Comparison of ENCODE assay signal across 22 cellular contexts in the genomic region with DNA sequence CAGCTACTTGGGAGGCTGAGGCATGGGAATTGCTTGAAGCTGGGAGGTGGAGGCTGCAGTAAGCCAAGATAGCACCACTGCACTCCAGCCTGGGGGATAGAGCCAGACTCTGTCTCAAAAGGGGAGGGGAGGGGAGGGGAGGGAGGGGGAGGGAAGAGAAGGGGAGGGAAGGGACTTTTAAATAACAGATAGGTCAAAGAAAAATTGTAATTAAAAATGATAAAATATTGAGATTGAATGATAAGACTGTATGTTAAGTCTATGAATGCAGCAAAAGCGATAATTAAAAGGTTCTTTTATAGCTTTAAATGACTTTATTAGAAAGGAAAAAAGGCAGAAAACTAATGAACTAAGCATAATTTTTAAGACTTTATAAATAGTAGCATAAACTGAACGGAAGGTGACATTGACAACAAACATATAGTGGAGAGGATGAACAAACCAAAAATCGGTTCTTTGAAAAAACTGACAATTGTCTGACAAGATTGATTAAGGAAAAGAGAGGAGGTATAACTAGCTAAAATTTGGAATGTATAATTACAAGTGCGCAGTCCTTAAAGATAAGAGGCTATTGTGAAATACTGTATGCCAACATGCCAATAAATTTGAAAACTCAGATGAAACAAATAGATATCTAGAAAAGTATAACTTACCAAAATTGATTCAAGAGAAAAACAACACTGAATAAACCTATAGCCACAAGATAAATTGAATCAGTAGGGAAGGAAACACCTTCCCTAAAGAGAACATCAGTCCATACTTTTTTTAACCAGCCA. TPM values are rescaled to one million over a fixed set of nuclear protein-coding genes. Genes with fewer than 3 reads are reported as not detected.
"Had no signal": no experiment of that assay in that cellular context is flagged by ENCODE, and none has a peak within 500 bp of the region (broad histone marks: within the 10 kb centered on the region; RNA-seq: fewer than 3 reads in every experiment).

No MANE protein-coding gene starts in this region.

- H3K9me3 ChIP-seq: SJSA1 had no signal

- H3K4me2 ChIP-seq: KMS-11 had no signal

- H3K4me3 ChIP-seq: SJSA1, SK-N-MC had no signal

- DNase-seq: Kasumi-1, MM.1S, NCI-H1092 treated with DMSO at 0.1 percent for 48 hours, NCI-H1436, NCI-H187, NCI-H2029, NCI-H2081 treated with DMSO at 0.1 percent for 48 hours, NCI-H2171, NCI-H226, NCI-H446, NCI-H510A, NCI-H524 treated with DMSO at 0.1 percent for 48 hours, NCI-H69, NCI-H774, Right ventricle myocardium superior, RPMI8226, SIG-M5 had no signal

- H3K36me3 ChIP-seq: SJSA1 had no signal

- H3K27me3 ChIP-seq: SJSA1 had no signal

- H3K9ac ChIP-seq: KMS-11 had no signal

- H3K27ac ChIP-seq: HL-60, KMS-11, SJSA1, SK-N-MC had no signal

- FAIRE-seq: HTR-8/SVneo had no signal

RNA-seq across cellular contexts. Expression of a gene that starts 8.4 kb away (rescaled TPM):
- total RNA-seq: Right ventricle myocardium superior had no signal
